9 cellular contexts compared by ENCODE assay signal in genomic region chr15:45187578-45187893, GRCh38. TPM values are rescaled to one million over a fixed set of nuclear protein-coding genes. Genes with fewer than 3 reads are reported as not detected.
A peak's percentile ranks its signal among the peaks of the same experiment; 100 is the strongest.
DNase-seq lines count a peak whose midpoint lies in the region; ATAC-seq, FAIRE-seq and TF ChIP-seq lines count a peak whose summit lies in the region.
"Had no signal": no experiment of that assay in that cellular context is flagged by ENCODE, and none has a peak within 500 bp of the region (broad histone marks: within the 10 kb centered on the region; RNA-seq: fewer than 3 reads in every experiment).

No MANE protein-coding gene starts in this region.

- no peak overlapping the region for H3K9ac ChIP-seq in HUES64 (ENCODE audit: low read depth, low read length)
- H3K9ac ChIP-seq in H1 (replicated peaks in 1 of 4; ENCODE audit: extremely low read depth in 1 of 4, low read depth in 3 of 4, low read length in 3 of 4) = peak overlapping the region in 1 of 4 experiments; percentile 37; a peak in 1 of 7 replicates
- peak overlapping the region; percentile 41 for H3K9ac ChIP-seq in neural progenitor cell

- no peak for DNase-seq in AG04450 (ENCODE audit: low read depth, low spot score)
- no peak for DNase-seq in H1 (ENCODE audit: low read depth in 1 of 2, low spot score in 2 of 2)
- DNase-seq in neural progenitor cell (ENCODE audit: low spot score) = no peak
- DNase-seq in stimulated activated naive CD4-positive, alpha-beta T cell (lab: John Stamatoyannopoulos, UW) = no peak

- peaks cover 9% of the 10 kb centered on the region for H3K79me1 ChIP-seq in H1 (ENCODE audit: low read depth, low read length)

- TF ChIP-seq RAD21 in H1 (IDR thresholded peaks at IDR 0.05 in 1 of 2, conservative IDR thresholded peaks at IDR 0.05 in 1 of 2; ENCODE audit: low read depth in 2 of 2, low read length in 2 of 2) = no peak

- H2AK5ac ChIP-seq in H1 (ENCODE audit: low read depth, low read length) = no peak overlapping the region

- H3K27me3 ChIP-seq in AG04450 (ENCODE audit: control insufficient read depth, insufficient read depth, low read length) (peaks cover 17% of the 10 kb centered on the region), HUES64 (ENCODE audit: insufficient read depth, low read length) (peaks cover 29% of the 10 kb centered on the region), H1 (replicated peaks in 1 of 4; ENCODE audit: control insufficient read depth in 3 of 4, extremely low read depth in 1 of 4, insufficient read depth in 3 of 4, low read length in 3 of 4) (peaks cover 0 to 19% (median 13%) of the 10 kb centered on the region in 4 experiments; a peak in 6 of 7 replicates), neural progenitor cell (peaks cover 32% of the 10 kb centered on the region)

- H2BK12ac ChIP-seq in H1 (ENCODE audit: low read depth, low read length) = no peak overlapping the region

- no peak for TF ChIP-seq EP300 in H1 (IDR thresholded peaks at IDR 0.05; ENCODE audit: borderline replicate concordance in 1 of 2, low read depth in 2 of 2, low read length in 2 of 2)

- H3K4me3 ChIP-seq in AG04450 (ENCODE audit: low read depth, low read length) (peak overlapping the region; percentile 76), HUES64 (ENCODE audit: low read length) (peak overlapping the region; percentile 60), H1 (ENCODE audit: extremely low read depth in 1 of 4, insufficient read depth in 2 of 4, low read depth in 3 of 4, low read length in 4 of 4) (peak overlapping the region; percentile 51 to 89 (median 62)), neural progenitor cell (peak overlapping the region; percentile 66)

- H4K20me1 ChIP-seq in H1 (replicated peaks in 1 of 2; ENCODE audit: control insufficient read depth in 1 of 2, insufficient read depth in 2 of 2, low read length in 2 of 2) (peaks cover 3 to 23% of the 10 kb centered on the region in 2 experiments), neural progenitor cell (ENCODE audit: low read depth) (peaks cover 45% of the 10 kb centered on the region)

- 0% methylated on average over 43 of the region's 43 CpGs for WGBS in HUES64
- WGBS in H1 (ENCODE audit: extremely low coverage in 1 of 2, insufficient coverage in 1 of 2, insufficient read length in 1 of 2, insufficient replicate concordance in 2 of 2, low coverage in 1 of 2, low lambda C conversion rate in 2 of 2, missing lambda C conversion rate in 1 of 2), 2 experiments = no CpG with 5 or more reads among the region's 43 CpGs

- no peak for FAIRE-seq in H1 (lab: Jason Lieb, UNC)

- ATAC-seq in GM21381 (IDR thresholded peaks at IDR 0.05; ENCODE audit: unreplicated experiment) = no peak
- no peak for ATAC-seq in HG03342 (IDR thresholded peaks at IDR 0.05; ENCODE audit: unreplicated experiment)
- no peak for ATAC-seq in HG02884 (IDR thresholded peaks at IDR 0.05; ENCODE audit: unreplicated experiment)

- H3K23ac ChIP-seq in H1 (ENCODE audit: insufficient read length) = no peak overlapping the region

- CTCF ChIA-PET in AG04450 (lab: Charles Lee) = interaction anchor here (1.0 to 5.2 kb wide), 2 partner anchors 11 to 24 kb away, joined by 4 to 38 read pairs; no protein-coding TSS in a partner anchor
- CTCF ChIA-PET in H1 (lab: Charles Lee; ENCODE audit: partially characterized antibody) = interaction anchor here (39.2 to 41.8 kb wide), 2 partner anchors 6 to 13 kb away, joined by 1117 read pairs; partner anchors contain the start of gene SHF

- H3K36me3 Mint-ChIP-seq in neural progenitor cell = peaks cover 11% of the 10 kb centered on the region

- no peak overlapping the region for H2BK15ac ChIP-seq in H1 (ENCODE audit: low read length)

- H2AFZ ChIP-seq in H1 (ENCODE audit: low read length) (no peak overlapping the region), neural progenitor cell (replicated peaks) (no peak overlapping the region)

- H3K14ac ChIP-seq in H1 (ENCODE audit: insufficient read length) = no peak overlapping the region

- peaks cover 46% of the 10 kb centered on the region for H3K4me1 Mint-ChIP-seq in neural progenitor cell

- H3K23me2 ChIP-seq in H1 (ENCODE audit: low read depth, low read length) = peaks cover 16% of the 10 kb centered on the region; the same call in 1 of the 2 replicates

- no peaks in the 10 kb centered on the region for H3K9me3 ChIP-seq in AG04450 (ENCODE audit: control insufficient read depth, insufficient read depth, low read length)
- H3K9me3 ChIP-seq in HUES64 (ENCODE audit: insufficient read depth, low read depth, low read length) = no peaks in the 10 kb centered on the region
- H3K9me3 ChIP-seq in H1 (ENCODE audit: insufficient read depth in 2 of 2, low read depth in 1 of 2, low read length in 1 of 2) = no peaks in the 10 kb centered on the region
- H3K9me3 ChIP-seq in neural progenitor cell (ENCODE audit: low read depth) = no peaks in the 10 kb centered on the region

- peaks cover 13% of the 10 kb centered on the region for H3K27me3 Mint-ChIP-seq in neural progenitor cell (ENCODE audit: insufficient read depth, low read depth)

- no peak; a peak in 1 of 3 replicates for TF ChIP-seq POLR2A in H1 (IDR thresholded peaks at IDR 0.05; ENCODE audit: control extremely low read depth in 1 of 2, low read depth in 2 of 2, low read length in 2 of 2)

- H3K4me1 ChIP-seq in HUES64 (ENCODE audit: insufficient read depth, low read length) (peaks cover 24% of the 10 kb centered on the region), H1 (replicated peaks in 1 of 4; ENCODE audit: control insufficient read depth in 3 of 4, insufficient read depth in 4 of 4, low read length in 3 of 4) (peaks cover 5 to 27% (median 15%) of the 10 kb centered on the region in 4 experiments), neural progenitor cell (peaks cover 36% of the 10 kb centered on the region)

- no peak overlapping the region for H2BK20ac ChIP-seq in H1 (ENCODE audit: low read length)

- peak overlapping the region; percentile 99 for H3K4me3 Mint-ChIP-seq in neural progenitor cell

- no peak for TF ChIP-seq CTCF in AG04450 (IDR thresholded peaks at IDR 0.05; ENCODE audit: low read depth, low read length)
- TF ChIP-seq CTCF in H1 (IDR thresholded peaks at IDR 0.05; ENCODE audit: control extremely low read depth in 1 of 3, insufficient read depth in 1 of 3, low read depth in 1 of 3, low read length in 3 of 3) = no peak
- TF ChIP-seq CTCF in neural progenitor cell (IDR thresholded peaks at IDR 0.05) = peak; percentile 21

- POLR2A ChIA-PET in AG04450 (lab: Yijun Ruan, JAX) = interaction anchor here (1.1 kb wide), 2 partner anchors 11 to 13 kb away, joined by 3 read pairs; no protein-coding TSS in a partner anchor
- POLR2A ChIA-PET in H1 (lab: Charles Lee; ENCODE audit: partially characterized antibody) = interaction anchor here (0.8 to 6.4 kb wide), 6 partner anchors 8 to 23 kb away, joined by 3 to 55 read pairs (median 4); no protein-coding TSS in a partner anchor

- H3K18ac ChIP-seq in H1 (ENCODE audit: extremely low read depth, low read length) = no peak overlapping the region

- no peak overlapping the region for H3K27ac Mint-ChIP-seq in neural progenitor cell

- no peak overlapping the region for H4K91ac ChIP-seq in H1 (replicated peaks; ENCODE audit: insufficient read length, low read length)

- H3K27ac ChIP-seq in AG04450 (ENCODE audit: low read depth, low read length) (no peak overlapping the region), HUES64 (ENCODE audit: low read depth, low read length) (no peak overlapping the region), H1 (ENCODE audit: low read depth, low read length) (no peak overlapping the region), neural progenitor cell (no peak overlapping the region)

- H3F3A ChIP-seq in neural progenitor cell (ENCODE audit: low read depth) = peaks cover 9% of the 10 kb centered on the region

- H3K4me2 ChIP-seq in H1 (ENCODE audit: insufficient read depth in 1 of 2, low read depth in 2 of 2, low read length in 2 of 2) (peak overlapping the region; percentile 71 to 94; a peak in 3 of 4 replicates), neural progenitor cell (peak overlapping the region; percentile 87)

- no peak overlapping the region for H3K4ac ChIP-seq in H1 (replicated peaks; ENCODE audit: insufficient read length, low read depth, low read length)

- H3K36me3 ChIP-seq in HUES64 (ENCODE audit: insufficient read depth, low read length) (no peaks in the 10 kb centered on the region), H1 (ENCODE audit: control insufficient read depth in 2 of 4, insufficient read depth in 4 of 4, low read length in 3 of 4) (no peaks in the 10 kb centered on the region), neural progenitor cell (no peaks in the 10 kb centered on the region)

- no peaks in the 10 kb centered on the region for H3K9me3 Mint-ChIP-seq in neural progenitor cell

- H3K56ac ChIP-seq in H1 (replicated peaks; ENCODE audit: insufficient read length, low read depth, low read length) = no peak overlapping the region

- no peak overlapping the region for H2BK120ac ChIP-seq in H1 (replicated peaks; ENCODE audit: low read depth, low read length)

- H4K8ac ChIP-seq in H1 (ENCODE audit: extremely low read depth, insufficient read depth, low read length) = peak overlapping the region; percentile 54; the same call in 1 of the 2 replicates

- no peak overlapping the region for H2BK5ac ChIP-seq in H1 (ENCODE audit: low read depth, low read length)

- H4K5ac ChIP-seq in H1 (ENCODE audit: insufficient read length, low read depth, low read length) = no peak overlapping the region

- H3K79me2 ChIP-seq in H1 (ENCODE audit: control insufficient read depth in 1 of 2, insufficient read depth in 2 of 2, low read length in 2 of 2) (peaks cover 8 to 42% of the 10 kb centered on the region in 2 experiments; a peak in 3 of 4 replicates), neural progenitor cell (ENCODE audit: low read depth) (peaks cover 49% of the 10 kb centered on the region)

RNA-seq across cellular contexts. Expression of gene SHF, which starts 0.2 kb away (rescaled TPM):
- polyA plus RNA-seq in AG04450 (2011; rRNA removed) (4.1 and 4.7 TPM in 2 replicates), H1 (2011; rRNA removed) (13.1 and 16.0 TPM in 2 replicates)
- 7.0 and 11.5 TPM in 2 replicates for polyA minus RNA-seq in AG04450 (2011; rRNA and poly(A)+ RNA removed)
- 30.3 TPM for polyA plus RNA-seq in HUES64 (2013, experiment 1 of 2)
- polyA plus RNA-seq in HUES64 (2013, experiment 2 of 2) = 35.4 TPM
- total RNA-seq in H1 (2021; fragmentation: NEBNext Ultra II Directional; extraction: Animal tissue kit (Norgen Biotek cat#: 25700)) = 23.9 and 26.7 TPM in 2 replicates
- polyA plus RNA-seq in H1 (2011; cell fraction: cytosol; rRNA removed) = 17.4 TPM
- polyA plus RNA-seq in H1 (2011; cell fraction: nucleus; rRNA removed) = 22.5 TPM
- 22.3 to 30.4 TPM (median 28.4 TPM) in 4 replicates for polyA plus RNA-seq in H1 (2012, experiment 1 of 2)
- polyA plus RNA-seq in H1 (2012, experiment 2 of 2) = 34.9 TPM
- 18.8 TPM for polyA plus RNA-seq in H1 (2013, experiment 1 of 2)
- 20.8 TPM for polyA plus RNA-seq in H1 (2013, experiment 2 of 2)
- polyA minus RNA-seq in H1 (2011; rRNA and poly(A)+ RNA removed) = 15.2 and 23.3 TPM in 2 replicates
- 15.0 TPM for polyA minus RNA-seq in H1 (2011; cell fraction: cytosol; rRNA and poly(A)+ RNA removed)
- polyA minus RNA-seq in H1 (2011; cell fraction: nucleus; rRNA and poly(A)+ RNA removed) = 23.6 TPM
- total RNA-seq in neural progenitor cell (ENCODE audit: low replicate concordance) = 32.2 and 53.7 TPM in 2 replicates

RNA-seq across cellular contexts. Expression of gene DUOX1, which starts 57.7 kb away (rescaled TPM):
- polyA plus RNA-seq in AG04450 (2011; rRNA removed) (not detected in 2 replicates), H1 (2011; rRNA removed) (1.4 and 2.0 TPM in 2 replicates)
- not detected in 2 replicates for polyA minus RNA-seq in AG04450 (2011; rRNA and poly(A)+ RNA removed)
- polyA plus RNA-seq in HUES64 (2013, experiment 1 of 2) = 0.15 TPM
- 0.13 TPM for polyA plus RNA-seq in HUES64 (2013, experiment 2 of 2)
- 0.84 and 0.96 TPM in 2 replicates for total RNA-seq in H1 (2021; fragmentation: NEBNext Ultra II Directional; extraction: Animal tissue kit (Norgen Biotek cat#: 25700))
- 0.90 TPM for polyA plus RNA-seq in H1 (2011; cell fraction: cytosol; rRNA removed)
- 6.1 TPM for polyA plus RNA-seq in H1 (2011; cell fraction: nucleus; rRNA removed)
- polyA plus RNA-seq in H1 (2012, experiment 1 of 2) = 0.99 to 2.2 TPM (median 1.7 TPM) in 4 replicates
- polyA plus RNA-seq in H1 (2012, experiment 2 of 2) = 0.47 TPM
- 0.57 TPM for polyA plus RNA-seq in H1 (2013, experiment 1 of 2)
- 0.50 TPM for polyA plus RNA-seq in H1 (2013, experiment 2 of 2)
- 0.88 and 2.2 TPM in 2 replicates for polyA minus RNA-seq in H1 (2011; rRNA and poly(A)+ RNA removed)
- polyA minus RNA-seq in H1 (2011; cell fraction: cytosol; rRNA and poly(A)+ RNA removed) = 1.2 TPM
- polyA minus RNA-seq in H1 (2011; cell fraction: nucleus; rRNA and poly(A)+ RNA removed) = 2.3 TPM
- 0.09 and 0.30 TPM in 2 replicates for total RNA-seq in neural progenitor cell (ENCODE audit: low replicate concordance)
- total RNA-seq: lung microvascular endothelial cell had no signal

RNA-seq across cellular contexts. Expression of gene DUOXA1, which starts 57.9 kb away (rescaled TPM):
- polyA plus RNA-seq in AG04450 (2011; rRNA removed) = not detected in 2 replicates
- not detected in 2 replicates for polyA minus RNA-seq in AG04450 (2011; rRNA and poly(A)+ RNA removed)
- polyA plus RNA-seq in HUES64 (2013, experiment 1 of 2) = not detected
- not detected for polyA plus RNA-seq in HUES64 (2013, experiment 2 of 2)
- not detected in 2 replicates for total RNA-seq in H1 (2021; fragmentation: NEBNext Ultra II Directional; extraction: Animal tissue kit (Norgen Biotek cat#: 25700))
- 0.18 and 0.24 TPM in 2 replicates for polyA plus RNA-seq in H1 (2011; rRNA removed)
- polyA plus RNA-seq in H1 (2011; cell fraction: cytosol; rRNA removed) = 0.09 TPM
- polyA plus RNA-seq in H1 (2011; cell fraction: nucleus; rRNA removed) = 0.81 TPM
- polyA plus RNA-seq in H1 (2012, experiment 1 of 2) = 0.16 to 0.34 TPM in 2 of 4 replicates, not detected in the others
- polyA plus RNA-seq in H1 (2012, experiment 2 of 2) = not detected
- polyA plus RNA-seq in H1 (2013, experiment 1 of 2) = not detected
- 0.17 TPM for polyA plus RNA-seq in H1 (2013, experiment 2 of 2)
- 0.57 and 0.66 TPM in 2 replicates for polyA minus RNA-seq in H1 (2011; rRNA and poly(A)+ RNA removed)
- not detected for polyA minus RNA-seq in H1 (2011; cell fraction: cytosol; rRNA and poly(A)+ RNA removed)
- polyA minus RNA-seq in H1 (2011; cell fraction: nucleus; rRNA and poly(A)+ RNA removed) = 0.30 TPM
- total RNA-seq in neural progenitor cell (ENCODE audit: low replicate concordance) = not detected in 2 replicates
- total RNA-seq: lung microvascular endothelial cell had no signal
